In the genomic region with DNA sequence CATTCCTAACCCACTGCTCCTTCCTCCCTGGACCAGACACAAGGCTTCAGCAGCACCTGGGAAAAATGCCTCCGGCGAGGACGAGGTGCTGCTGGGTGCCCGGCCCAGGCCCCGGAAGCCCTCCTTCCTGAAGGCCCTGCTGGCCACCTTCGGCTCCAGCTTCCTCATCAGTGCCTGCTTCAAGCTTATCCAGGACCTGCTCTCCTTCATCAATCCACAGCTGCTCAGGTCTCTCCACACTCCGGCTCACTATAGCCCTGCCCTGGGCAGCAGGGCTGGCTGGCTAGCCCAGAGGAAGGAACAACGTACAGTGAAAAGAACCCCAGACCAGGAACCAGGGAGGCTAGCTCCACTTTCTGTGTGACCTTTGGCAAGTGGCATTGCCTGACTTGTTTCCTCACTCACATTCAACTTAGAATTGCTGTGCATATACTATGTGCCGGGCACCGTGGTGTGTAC, we compare ENCODE assay signal across 1 cellular context.
TF ChIP-seq lines count a peak whose summit lies in the region.

No MANE protein-coding gene starts in this region.

TF ChIP-seq in K562, 482 proteins besides CTCF, POLR2A, EP300 and RAD21 (continues in another document):
- TF ChIP-seq RBFOX2 (IDR thresholded peaks at IDR 0.05; ENCODE audit: low read depth, low read length) (peak; percentile 43; the same call in 1 of the 2 replicates), ATF4 (CRISPR knock-in tag; IDR thresholded peaks at IDR 0.05) (no peak), ZNF174 (CRISPR knock-in tag; IDR thresholded peaks at IDR 0.05) (no peak), SMARCB1 (IDR thresholded peaks at IDR 0.05; ENCODE audit: insufficient read length, low read depth) (no peak), MTF1 (CRISPR knock-in tag; IDR thresholded peaks at IDR 0.05; ENCODE audit: borderline replicate concordance) (no peak), FOXA3 (CRISPR knock-in tag; conservative IDR thresholded peaks at IDR 0.05 in 1 of 2, IDR thresholded peaks at IDR 0.05 in 1 of 2) (no peak), ZNF134 (CRISPR knock-in tag; conservative IDR thresholded peaks at IDR 0.05) (no peak), ZNF507 (tag; conservative IDR thresholded peaks at IDR 0.05) (no peak), ZNF212 (CRISPR knock-in tag; IDR thresholded peaks at IDR 0.05) (no peak), NCOR1 (IDR thresholded peaks at IDR 0.05) (no peak), RAD51 (IDR thresholded peaks at IDR 0.05; ENCODE audit: borderline replicate concordance, low read depth) (no peak), ZNF766 (CRISPR knock-in tag; conservative IDR thresholded peaks at IDR 0.05) (no peak), PURB (CRISPR knock-in tag; IDR thresholded peaks at IDR 0.05; ENCODE audit: low read depth) (no peak), TRIM28 (IDR thresholded peaks at IDR 0.05) (no peak), KLF6 (CRISPR knock-in tag; IDR thresholded peaks at IDR 0.05; ENCODE audit: borderline replicate concordance) (no peak), GATA2 (CRISPR knock-in tag; IDR thresholded peaks at IDR 0.05) (no peak), SP1 (CRISPR knock-in tag; IDR thresholded peaks at IDR 0.05) (0 out of 2 replicates have a peak, but pooled peaks have one; percentile 1), HIVEP1 (CRISPR knock-in tag; IDR thresholded peaks at IDR 0.05) (no peak), MLX (CRISPR knock-in tag; conservative IDR thresholded peaks at IDR 0.05) (no peak), E2F6 (IDR thresholded peaks at IDR 0.05; ENCODE audit: borderline replicate concordance in 1 of 2, extremely low read depth in 1 of 2, insufficient read depth in 1 of 2, insufficient read length in 1 of 2, low read depth in 1 of 2, low read length in 1 of 2, poor library complexity in 1 of 2, severe bottlenecking in 1 of 2) (no peak), NR2C2 (CRISPR knock-in tag; IDR thresholded peaks at IDR 0.05) (no peak), NR2C2 (tag; IDR thresholded peaks at IDR 0.05) (no peak), TCF3 (CRISPR knock-in tag; IDR thresholded peaks at IDR 0.05) (no peak), ZNF140 (CRISPR knock-in tag; IDR thresholded peaks at IDR 0.05) (no peak), ASH1L (IDR thresholded peaks at IDR 0.05; ENCODE audit: borderline replicate concordance, low read depth, partially characterized antibody) (no peak), ZNF589 (CRISPR knock-in tag; IDR thresholded peaks at IDR 0.05; ENCODE audit: low read depth) (0 out of 2 replicates have a peak, but pooled peaks have one; percentile 5), ZNF512 (tag; IDR thresholded peaks at IDR 0.05) (no peak), MCM2 (IDR thresholded peaks at IDR 0.05; ENCODE audit: low read depth) (no peak), ZNF311 (CRISPR knock-in tag; IDR thresholded peaks at IDR 0.05) (no peak), NEUROD1 (IDR thresholded peaks at IDR 0.05; ENCODE audit: borderline replicate concordance, low read depth, low read length, partially characterized antibody) (peak; percentile 24), ZNF76 (CRISPR knock-in tag; IDR thresholded peaks at IDR 0.05; ENCODE audit: borderline replicate concordance) (no peak), KLF13 (tag; IDR thresholded peaks at IDR 0.05; ENCODE audit: borderline replicate concordance, low read depth) (no peak), ZNF24 (IDR thresholded peaks at IDR 0.05) (no peak), STAT6 (CRISPR knock-in tag; IDR thresholded peaks at IDR 0.05) (no peak), SRSF3 (IDR thresholded peaks at IDR 0.05; ENCODE audit: insufficient read depth, low read length) (no peak), ZNF217 (CRISPR knock-in tag; IDR thresholded peaks at IDR 0.05) (no peak), ARID3B (CRISPR knock-in tag; IDR thresholded peaks at IDR 0.05; ENCODE audit: borderline replicate concordance) (no peak), ZNF592 (IDR thresholded peaks at IDR 0.05) (no peak), LEF1 (IDR thresholded peaks at IDR 0.05) (no peak), FOS (IDR thresholded peaks at IDR 0.05; ENCODE audit: extremely low read depth, insufficient read length) (no peak), TEAD2 (tag; IDR thresholded peaks at IDR 0.05) (0 out of 2 replicates have a peak, but pooled peaks have one; percentile 18), ATF1 (CRISPR knock-in tag; IDR thresholded peaks at IDR 0.05) (no peak), ATF1 (tag; IDR thresholded peaks at IDR 0.05) (no peak), PYGO2 (tag; IDR thresholded peaks at IDR 0.05) (0 out of 2 replicates have a peak, but pooled peaks have one; percentile 9), ZNF124 (CRISPR knock-in tag; IDR thresholded peaks at IDR 0.05) (no peak), KDM1A (IDR thresholded peaks at IDR 0.05) (no peak), ZNF282 (CRISPR knock-in tag; IDR thresholded peaks at IDR 0.05) (no peak), ZFX (CRISPR knock-in tag; IDR thresholded peaks at IDR 0.05) (0 out of 2 replicates have a peak, but pooled peaks have one; percentile 26), KLF10 (CRISPR knock-in tag; IDR thresholded peaks at IDR 0.05) (no peak)
- TF ChIP-seq, protein P1, sequence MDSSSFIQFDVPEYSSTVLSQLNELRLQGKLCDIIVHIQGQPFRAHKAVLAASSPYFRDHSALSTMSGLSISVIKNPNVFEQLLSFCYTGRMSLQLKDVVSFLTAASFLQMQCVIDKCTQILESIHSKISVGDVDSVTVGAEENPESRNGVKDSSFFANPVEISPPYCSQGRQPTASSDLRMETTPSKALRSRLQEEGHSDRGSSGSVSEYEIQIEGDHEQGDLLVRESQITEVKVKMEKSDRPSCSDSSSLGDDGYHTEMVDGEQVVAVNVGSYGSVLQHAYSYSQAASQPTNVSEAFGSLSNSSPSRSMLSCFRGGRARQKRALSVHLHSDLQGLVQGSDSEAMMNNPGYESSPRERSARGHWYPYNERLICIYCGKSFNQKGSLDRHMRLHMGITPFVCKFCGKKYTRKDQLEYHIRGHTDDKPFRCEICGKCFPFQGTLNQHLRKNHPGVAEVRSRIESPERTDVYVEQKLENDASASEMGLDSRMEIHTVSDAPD (CRISPR knock-in tag; IDR thresholded peaks at IDR 0.05): no peak
- TF ChIP-seq, protein P2, sequence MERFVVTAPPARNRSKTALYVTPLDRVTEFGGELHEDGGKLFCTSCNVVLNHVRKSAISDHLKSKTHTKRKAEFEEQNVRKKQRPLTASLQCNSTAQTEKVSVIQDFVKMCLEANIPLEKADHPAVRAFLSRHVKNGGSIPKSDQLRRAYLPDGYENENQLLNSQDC (CRISPR knock-in tag; IDR thresholded peaks at IDR 0.05): no peak
- TF ChIP-seq, protein P3, sequence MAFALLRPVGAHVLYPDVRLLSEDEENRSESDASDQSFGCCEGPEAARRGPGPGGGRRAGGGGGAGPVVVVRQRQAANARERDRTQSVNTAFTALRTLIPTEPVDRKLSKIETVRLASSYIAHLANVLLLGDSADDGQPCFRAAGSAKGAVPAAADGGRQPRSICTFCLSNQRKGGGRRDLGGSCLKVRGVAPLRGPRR (CRISPR knock-in tag; IDR thresholded peaks at IDR 0.05): no peak
